Comparison of ENCODE assay signal across 8 cellular contexts in genomic region chr16:720507-720989, GRCh38. TPM values are rescaled to one million over a fixed set of nuclear protein-coding genes. Genes with fewer than 3 reads are reported as not detected.
DNase-seq lines count a peak whose midpoint lies in the region; ATAC-seq and TF ChIP-seq lines count a peak whose summit lies in the region.

No MANE protein-coding gene starts in this region.

- H3K4me3 ChIP-seq in DND-41 (ENCODE audit: low read depth in 1 of 2, low read length in 2 of 2): peak overlapping the region; percentile 28 to 67; a peak in 3 of 4 replicates
- no peak overlapping the region for H3K4me3 ChIP-seq in KMS-11 (IDR thresholded peaks at IDR 0.05; ENCODE audit: insufficient read depth, low read depth, low read length)

- no peaks in the 10 kb centered on the region for H3K9me3 Mint-ChIP-seq in activated CD4-positive, alpha-beta memory T cell treated with anti-CD3 and anti-CD28 coated beads for 36 hours
- no peaks in the 10 kb centered on the region for H3K9me3 Mint-ChIP-seq in natural killer cell

- H3K4me1 Mint-ChIP-seq in activated CD4-positive, alpha-beta memory T cell treated with anti-CD3 and anti-CD28 coated beads for 36 hours (ENCODE audit: low read depth): peaks cover 18% of the 10 kb centered on the region
- peaks cover 0 to 28% of the 10 kb centered on the region in 2 donors for H3K4me1 Mint-ChIP-seq in natural killer cell

- peaks cover 13% of the 10 kb centered on the region for H3K79me2 ChIP-seq in DND-41 (ENCODE audit: insufficient read depth, low read length)
- no peaks in the 10 kb centered on the region for H3K79me2 ChIP-seq in KMS-11 (ENCODE audit: insufficient read depth, low read depth)

- H3K9me3 ChIP-seq in DND-41 (ENCODE audit: insufficient read depth, low read length, severe bottlenecking): no peaks in the 10 kb centered on the region

- peak overlapping the region; percentile 72 for H3K4me3 Mint-ChIP-seq in activated CD4-positive, alpha-beta memory T cell treated with anti-CD3 and anti-CD28 coated beads for 36 hours
- H3K4me3 Mint-ChIP-seq in natural killer cell: peak overlapping the region; percentile 87

- H2AFZ ChIP-seq in DND-41 (ENCODE audit: low read depth, low read length) (peak overlapping the region; percentile 67), KMS-11 (ENCODE audit: low read depth) (peak overlapping the region; percentile 58)

- H3K27ac ChIP-seq in DND-41 (ENCODE audit: low read length) (peak overlapping the region; percentile 79), KMS-11 (peak overlapping the region; percentile 82)

- H3K27me3 ChIP-seq in DND-41 (ENCODE audit: insufficient read depth, low read length, poor library complexity) (peaks cover 6% of the 10 kb centered on the region), KMS-11 (ENCODE audit: insufficient read depth, low read depth) (peaks cover 11% of the 10 kb centered on the region)

- H3K4me1 ChIP-seq in DND-41 (ENCODE audit: insufficient read depth, low read length) (peaks cover 64% of the 10 kb centered on the region), KMS-11 (ENCODE audit: low read depth, poor library complexity, severe bottlenecking) (peaks cover 48% of the 10 kb centered on the region)

- H3K36me3 ChIP-seq in DND-41 (ENCODE audit: insufficient read depth, low read length) (peaks cover 12% of the 10 kb centered on the region; the same call in 1 of the 2 replicates), KMS-11 (ENCODE audit: insufficient read depth) (no peaks in the 10 kb centered on the region)

- peaks cover 5% of the 10 kb centered on the region for H3K27me3 Mint-ChIP-seq in activated CD4-positive, alpha-beta memory T cell treated with anti-CD3 and anti-CD28 coated beads for 36 hours
- no peaks in the 10 kb centered on the region for H3K27me3 Mint-ChIP-seq in natural killer cell (ENCODE audit: low read depth in 2 of 2)

- H4K20me1 ChIP-seq in DND-41 (ENCODE audit: insufficient read depth, low read length): peaks cover 59% of the 10 kb centered on the region
- H4K20me1 ChIP-seq in KMS-11 (ENCODE audit: insufficient read depth): no peaks in the 10 kb centered on the region

- H3K4me2 ChIP-seq in DND-41 (ENCODE audit: insufficient read depth, low read length): peak overlapping the region; percentile 86
- H3K4me2 ChIP-seq in KMS-11: peak overlapping the region; percentile 81

- ATAC-seq in DND-41 (ENCODE audit: insufficient read depth, low read depth): peak; percentile 17
- peak; percentile 24 for ATAC-seq in GM19395 (IDR thresholded peaks at IDR 0.05; ENCODE audit: unreplicated experiment)
- peak; percentile 23 to 40 (median 29) for ATAC-seq in natural killer cell

- peak overlapping the region; percentile 55 for H3K27ac Mint-ChIP-seq in activated CD4-positive, alpha-beta memory T cell treated with anti-CD3 and anti-CD28 coated beads for 36 hours
- H3K27ac Mint-ChIP-seq in natural killer cell: peak overlapping the region; percentile 69 to 80

- DNase-seq in DND-41 (no peak), fibroblast of gingiva (ENCODE audit: low read depth) (peak; percentile 67), natural killer cell (no peak), SW480 (ENCODE audit: low spot score) (no peak), NCI-H1436 treated with DMSO at 0.1 percent for 48 hours (lab: John Stamatoyannopoulos, UW) (no peak)
- peak; percentile 76 for DNase-seq in activated CD4-positive, alpha-beta memory T cell treated with anti-CD3 and anti-CD28 coated beads for 36 hours

- POLR2A ChIA-PET in activated CD4-positive, alpha-beta memory T cell treated with anti-CD3 and anti-CD28 coated beads for 36 hours (lab: Charles Lee): interaction anchor here (0.8 to 2.6 kb wide), 7 partner anchors 15 to 68 kb away, joined by 3 to 14 read pairs (median 4); partner anchors contain the start of genes CHTF18, CIAO3 and RPUSD1

- TF ChIP-seq CTCF in DND-41 (IDR thresholded peaks at IDR 0.05; ENCODE audit: borderline replicate concordance, extremely low read depth, low read length, poor library complexity, severe bottlenecking) (peak; percentile 21), KMS-11 (conservative IDR thresholded peaks at IDR 0.05; ENCODE audit: low read depth, low read length) (no peak), natural killer cell (IDR thresholded peaks at IDR 0.05) (no peak)

- CTCF ChIA-PET in activated CD4-positive, alpha-beta memory T cell treated with anti-CD3 and anti-CD28 coated beads for 36 hours (lab: Charles Lee): interaction anchor here (0.8 to 3.0 kb wide), 9 partner anchors 8 to 67 kb away, joined by 3 to 33 read pairs (median 15); partner anchors contain the start of genes CHTF18, CIAO3, RHOT2 and RPUSD1

- intact Hi-C loops in activated CD4-positive, alpha-beta memory T cell treated with anti-CD3 and anti-CD28 coated beads for 36 hours (cut with micrococcal nuclease): loop anchor here (2.0 kb wide), 1 partner anchor 16 kb away; no protein-coding TSS in a partner anchor
- intact Hi-C loops in natural killer cell (cut with micrococcal nuclease): no loop called here

- H3K9ac ChIP-seq in DND-41 (ENCODE audit: low read depth, low read length) (peak overlapping the region; percentile 79), KMS-11 (peak overlapping the region; percentile 81)

- no peaks in the 10 kb centered on the region for H3K36me3 Mint-ChIP-seq in activated CD4-positive, alpha-beta memory T cell treated with anti-CD3 and anti-CD28 coated beads for 36 hours
- no peaks in the 10 kb centered on the region for H3K36me3 Mint-ChIP-seq in natural killer cell

RNA-seq across cellular contexts. Expression of gene ANTKMT, which starts 0.4 kb away (rescaled TPM):
- total RNA-seq in activated CD4-positive, alpha-beta memory T cell treated with anti-CD3 and anti-CD28 coated beads for 36 hours: 10 to 100 TPM; 31.2 to 34.9 TPM
- 10 to 100 TPM; 33.7 to 39.0 (median 37.7) TPM for total RNA-seq in natural killer cell

RNA-seq across cellular contexts. Expression of gene METRN, which starts 5.6 kb away (rescaled TPM):
- total RNA-seq in activated CD4-positive, alpha-beta memory T cell treated with anti-CD3 and anti-CD28 coated beads for 36 hours: 10 to 100 TPM; 14.6 to 16.0 TPM
- 10 to 100 TPM; 11.8 to 16.6 (median 14.3) TPM for total RNA-seq in natural killer cell

RNA-seq across cellular contexts. Expression of gene CCDC78, which starts 5.7 kb away (rescaled TPM):
- total RNA-seq in activated CD4-positive, alpha-beta memory T cell treated with anti-CD3 and anti-CD28 coated beads for 36 hours: 1 to 10 TPM; 3.3 to 4.2 TPM
- 10 to 100 TPM in 1 of 3 donors, 1 to 10 TPM in 2; 6.2 to 10.0 (median 7.7) TPM for total RNA-seq in natural killer cell

RNA-seq across cellular contexts. Expression of gene HAGHL, which starts 6.4 kb away (rescaled TPM):
- total RNA-seq in activated CD4-positive, alpha-beta memory T cell treated with anti-CD3 and anti-CD28 coated beads for 36 hours: 10 to 100 TPM; 14.2 to 15.2 TPM
- total RNA-seq in natural killer cell: 10 to 100 TPM; 13.5 to 21.5 (median 15.7) TPM

RNA-seq across cellular contexts. Expression of gene FBXL16, which starts 14.9 kb away (rescaled TPM):
- total RNA-seq in activated CD4-positive, alpha-beta memory T cell treated with anti-CD3 and anti-CD28 coated beads for 36 hours: 10 to 100 TPM in 1 of 2 experiments, 1 to 10 TPM in 1; 7.7 to 14.1 TPM
- under 1 TPM in 2 of 3 donors, not detected in 1; 0.48 to 0.79 TPM for total RNA-seq in natural killer cell

Comparison
In these comparisons a context has a peak if more than half of its experiments do, and no peak if none do; other contexts are left out.
1. DNase-seq: peak in activated CD4-positive, alpha-beta memory T cell treated with anti-CD3 and anti-CD28 coated beads for 36 hours (single experiment) and fibroblast of gingiva (single experiment); none in DND-41 (single experiment), natural killer cell (single experiment), SW480 (single experiment) and NCI-H1436 treated with DMSO at 0.1 percent for 48 hours (single experiment).
2. Peak in every context shown above with its lines, with median percentiles within 50 percentile points of each other: ATAC-seq.